22 cellular contexts compared by ENCODE assay signal in genomic region chr11:7687386-7687785, GRCh38. TPM values are rescaled to one million over a fixed set of nuclear protein-coding genes. Genes with fewer than 3 reads are reported as not detected.
DNase-seq lines count a peak whose midpoint lies in the region; ATAC-seq and TF ChIP-seq lines count a peak whose summit lies in the region.
"Had no signal": no experiment of that assay in that cellular context is flagged by ENCODE, and none has a peak within 500 bp of the region (broad histone marks: within the 10 kb centered on the region; RNA-seq: fewer than 3 reads in every experiment).

No MANE protein-coding gene starts in this region.

- H3K36me3 ChIP-seq in GM23338 (ENCODE audit: insufficient read depth) (no peaks in the 10 kb centered on the region), RWPE2 (ENCODE audit: low read depth) (no peaks in the 10 kb centered on the region), mesendoderm (ENCODE audit: control insufficient read depth, insufficient read depth, low read length) (no peaks in the 10 kb centered on the region), neural progenitor cell (no peaks in the 10 kb centered on the region)
- H3K36me3 ChIP-seq: BE2C; BLaER1 treated with 17β-estradiol and CSF1 and Interleukin-3, amounts not matched to agents 10 nM and 100 nM had no signal

- TF ChIP-seq CTCF in GM23338 (conservative IDR thresholded peaks at IDR 0.05; ENCODE audit: low read depth in 2 of 2) = no peak
- TF ChIP-seq CTCF in RWPE2 (IDR thresholded peaks at IDR 0.05; ENCODE audit: poor library complexity, severe bottlenecking) = no peak
- no peak for TF ChIP-seq CTCF in neural progenitor cell (IDR thresholded peaks at IDR 0.05)

- H3K27me3 ChIP-seq in GM23338 (ENCODE audit: insufficient read depth) = no peaks in the 10 kb centered on the region
- no peaks in the 10 kb centered on the region for H3K27me3 ChIP-seq in RWPE2 (ENCODE audit: insufficient read depth, poor library complexity, severe bottlenecking)
- no peaks in the 10 kb centered on the region for H3K27me3 ChIP-seq in mesendoderm (ENCODE audit: insufficient read depth, low read length, poor library complexity)
- no peaks in the 10 kb centered on the region for H3K27me3 ChIP-seq in neural progenitor cell
- H3K27me3 ChIP-seq: BE2C; BLaER1 treated with 17β-estradiol and CSF1 and Interleukin-3, amounts not matched to agents 10 nM and 100 nM had no signal

- H3K9ac ChIP-seq in mesendoderm (ENCODE audit: low read length) (no peak overlapping the region), neural progenitor cell (no peak overlapping the region)
- H3K9ac ChIP-seq: BLaER1 treated with 17β-estradiol and CSF1 and Interleukin-3, amounts not matched to agents 10 nM and 100 nM had no signal

- H3K27ac Mint-ChIP-seq in GM23338 (no peak overlapping the region), neural progenitor cell (no peak overlapping the region)
- H3K27ac Mint-ChIP-seq: CD14-positive monocyte; CD4-positive, alpha-beta T cell; CD8-positive, alpha-beta memory T cell had no signal

- H3K18ac ChIP-seq in mesendoderm (ENCODE audit: low read length) = no peak overlapping the region

- H4K8ac ChIP-seq in mesendoderm (ENCODE audit: low read depth, low read length) = no peak overlapping the region

- H2AK5ac ChIP-seq in mesendoderm (ENCODE audit: low read length) = no peak overlapping the region

- H3K79me2 ChIP-seq in GM23338 (replicated peaks; ENCODE audit: insufficient read depth) (no peaks in the 10 kb centered on the region), mesendoderm (ENCODE audit: control insufficient read depth, insufficient read depth, low read length) (no peaks in the 10 kb centered on the region), neural progenitor cell (ENCODE audit: low read depth) (no peaks in the 10 kb centered on the region)

- H2BK120ac ChIP-seq in mesendoderm (ENCODE audit: low read depth, low read length) = no peak overlapping the region

- peaks cover 9% of the 10 kb centered on the region for H3K27me3 Mint-ChIP-seq in GM23338 (ENCODE audit: insufficient read depth, low read depth, poor library complexity)
- H3K27me3 Mint-ChIP-seq in neural progenitor cell (ENCODE audit: insufficient read depth, low read depth) = peaks cover 4% of the 10 kb centered on the region

- H3F3A ChIP-seq in GM23338 (replicated peaks; ENCODE audit: low read depth) (no peaks in the 10 kb centered on the region), neural progenitor cell (ENCODE audit: low read depth) (peaks cover 4% of the 10 kb centered on the region)

- ATAC-seq in GM23338 = no peak
- ATAC-seq in RWPE2 (ENCODE audit: low read depth) = 0 out of 3 replicates have a peak, but pooled peaks have one; percentile 40
- no peak for ATAC-seq in left ventricle myocardium superior

- no peak overlapping the region for H3K56ac ChIP-seq in mesendoderm (ENCODE audit: low read length)

- peaks cover 7% of the 10 kb centered on the region; the same call in 1 of the 2 replicates for H3K4me1 ChIP-seq in GM23338 (ENCODE audit: insufficient read depth)
- no peaks in the 10 kb centered on the region for H3K4me1 ChIP-seq in RWPE2 (ENCODE audit: insufficient read depth, poor library complexity, severe bottlenecking)
- peaks cover 8% of the 10 kb centered on the region for H3K4me1 ChIP-seq in mesendoderm (ENCODE audit: control insufficient read depth, low read depth, low read length)
- H3K4me1 ChIP-seq in neural progenitor cell = peaks cover 7% of the 10 kb centered on the region
- H3K4me1 ChIP-seq: A549, BE2C had no signal

- no peak overlapping the region for H2BK5ac ChIP-seq in mesendoderm (ENCODE audit: low read length)

- H3K23ac ChIP-seq in mesendoderm (ENCODE audit: low read length) = no peak overlapping the region

- H3K4me2 ChIP-seq in GM23338 (no peak overlapping the region), mesendoderm (ENCODE audit: low read length) (no peak overlapping the region), neural progenitor cell (no peak overlapping the region)
- H3K4me2 ChIP-seq: A549 had no signal

- intact Hi-C loops in left ventricle myocardium superior (cut with micrococcal nuclease) = loop anchor here (5.0 kb wide), 1 partner anchor 590 kb away; no protein-coding TSS in a partner anchor

- H3K36me3 Mint-ChIP-seq in GM23338 (ENCODE audit: low read depth) (no peaks in the 10 kb centered on the region), neural progenitor cell (no peaks in the 10 kb centered on the region)
- H3K36me3 Mint-ChIP-seq: CD14-positive monocyte; CD8-positive, alpha-beta memory T cell had no signal

- H3K4me3 Mint-ChIP-seq in GM23338 (no peak overlapping the region), neural progenitor cell (no peak overlapping the region)
- H3K4me3 Mint-ChIP-seq: CD14-positive monocyte; CD4-positive, alpha-beta T cell; CD8-positive, alpha-beta memory T cell had no signal

- no peaks in the 10 kb centered on the region for H3K9me3 ChIP-seq in RWPE2 (ENCODE audit: severe bottlenecking)
- H3K9me3 ChIP-seq in neural progenitor cell (ENCODE audit: low read depth) = no peaks in the 10 kb centered on the region
- H3K9me3 ChIP-seq: A549; BE2C; BLaER1 treated with 17β-estradiol and CSF1 and Interleukin-3, amounts not matched to agents 10 nM and 100 nM had no signal

- no peak overlapping the region for H3K4me3 ChIP-seq in GM23338
- H3K4me3 ChIP-seq in RWPE2 (ENCODE audit: severe bottlenecking) = no peak overlapping the region
- no peak overlapping the region for H3K4me3 ChIP-seq in mesendoderm (ENCODE audit: low read length)
- no peak overlapping the region for H3K4me3 ChIP-seq in neural progenitor cell
- H3K4me3 ChIP-seq: A549; BLaER1 treated with 17β-estradiol and CSF1 and Interleukin-3, amounts not matched to agents 10 nM and 100 nM had no signal

- 0 out of 3 replicates have a peak, but pooled peaks cover 3% of the 10 kb centered on the region for H3K9me3 Mint-ChIP-seq in GM23338
- no peaks in the 10 kb centered on the region for H3K9me3 Mint-ChIP-seq in neural progenitor cell
- H3K9me3 Mint-ChIP-seq: CD14-positive monocyte; CD4-positive, alpha-beta T cell; CD8-positive, alpha-beta memory T cell had no signal

- no peak overlapping the region for H3K4ac ChIP-seq in mesendoderm (ENCODE audit: low read depth, low read length)

- H2AFZ ChIP-seq in GM23338 (peak overlapping the region; percentile 20; the same call in 1 of the 2 replicates), neural progenitor cell (replicated peaks) (no peak overlapping the region)

- DNase-seq in GM23338 (ENCODE audit: low spot score) (no peak), RWPE2 (ENCODE audit: low spot score) (no peak), mesendoderm (peak; percentile 45), neural progenitor cell (ENCODE audit: low spot score) (no peak), left ventricle myocardium superior (no peak), DMS153 treated with DMSO at 0.1 percent for 48 hours (lab: John Stamatoyannopoulos, UW; ENCODE audit: unreplicated experiment) (no peak)
- DNase-seq: 8988T; ACHN; AML-193; BE2C; CD4-positive, alpha-beta T cell; CD8-positive, alpha-beta memory T cell; DMS 273 treated with DMSO at 0.1 percent for 48 hours; DMS53; DMS79 treated with DMSO at 0.1 percent for 48 hours; GF-D8; H7; HCEC 1CT had no signal

- no peaks in the 10 kb centered on the region for H3K9me2 ChIP-seq in GM23338 (ENCODE audit: insufficient read depth)

- H3K4me1 Mint-ChIP-seq in GM23338 = peaks cover 20% of the 10 kb centered on the region
- H3K4me1 Mint-ChIP-seq in neural progenitor cell = no peaks in the 10 kb centered on the region
- H3K4me1 Mint-ChIP-seq: CD14-positive monocyte; CD8-positive, alpha-beta memory T cell had no signal

- H4K20me1 ChIP-seq in GM23338 (replicated peaks; ENCODE audit: insufficient read depth) (no peaks in the 10 kb centered on the region), neural progenitor cell (ENCODE audit: low read depth) (no peaks in the 10 kb centered on the region)
- H4K20me1 ChIP-seq: BLaER1 treated with 17β-estradiol and CSF1 and Interleukin-3, amounts not matched to agents 10 nM and 100 nM had no signal

- no peaks in the 10 kb centered on the region for H3K79me1 ChIP-seq in mesendoderm (ENCODE audit: low read length)

- WGBS in mesendoderm (ENCODE audit: extremely low coverage, insufficient coverage, low lambda C conversion rate) = no CpG with 5 or more reads among the region's 1 CpG

- no peak overlapping the region for H2BK15ac ChIP-seq in mesendoderm (replicated peaks; ENCODE audit: low read depth)

- H4K5ac ChIP-seq in mesendoderm (ENCODE audit: low read length) = no peak overlapping the region

- H3K27ac ChIP-seq in GM23338 (ENCODE audit: low read depth) = no peak overlapping the region
- no peak overlapping the region for H3K27ac ChIP-seq in RWPE2 (ENCODE audit: poor library complexity, severe bottlenecking)
- H3K27ac ChIP-seq in mesendoderm (ENCODE audit: low read depth, low read length) = no peak overlapping the region
- no peak overlapping the region for H3K27ac ChIP-seq in neural progenitor cell
- H3K27ac ChIP-seq: A549; BLaER1 treated with 17β-estradiol and CSF1 and Interleukin-3, amounts not matched to agents 10 nM and 100 nM had no signal

TF ChIP-seq in GM23338, 12 proteins besides CTCF, POLR2A, EP300 and RAD21 (continues in another document):
- no peak for TF ChIP-seq EZH2phosphoT487 (IDR thresholded peaks at IDR 0.05; ENCODE audit: unreplicated experiment)
- no peak for TF ChIP-seq JUNB (IDR thresholded peaks at IDR 0.05; ENCODE audit: unreplicated experiment)
- no peak for TF ChIP-seq STAT1 (IDR thresholded peaks at IDR 0.05; ENCODE audit: unreplicated experiment)
- no peak for TF ChIP-seq ZNF331 (CRISPR knock-in tag; IDR thresholded peaks at IDR 0.05; ENCODE audit: low read depth)
- TF ChIP-seq POLR2AphosphoS5 (IDR thresholded peaks at IDR 0.05; ENCODE audit: low read depth) = no peak

RNA-seq across cellular contexts. Expression of gene CYB5R2, which starts 14.1 kb away (rescaled TPM):
- 30.3 and 40.9 TPM in 2 replicates for total RNA-seq in GM23338 (2014; rRNA removed; shearing (Covaris generic))
- 48.9 and 56.2 TPM in 2 replicates for polyA plus RNA-seq in GM23338 (2016; fragmentation: Nextera tagmentation; extraction: Ambion mirVana)
- 43.8 TPM for polyA plus RNA-seq in mesendoderm (2013, experiment 1 of 2)
- 44.0 TPM for polyA plus RNA-seq in mesendoderm (2013, experiment 2 of 2)
- total RNA-seq in neural progenitor cell (ENCODE audit: low replicate concordance) = 24.6 and 37.1 TPM in 2 replicates
- total RNA-seq in left ventricle myocardium superior = 1.2 TPM
- total RNA-seq: CD4-positive, alpha-beta T cell had no signal

RNA-seq across cellular contexts. Expression of gene OVCH2, which starts 18.9 kb away (rescaled TPM):
- 0.31 and 0.42 TPM in 2 replicates for total RNA-seq in GM23338 (2014; rRNA removed; shearing (Covaris generic))
- polyA plus RNA-seq in GM23338 (2016; fragmentation: Nextera tagmentation; extraction: Ambion mirVana) = 0.33 and 1.3 TPM in 2 replicates
- polyA plus RNA-seq in mesendoderm (2013, experiment 1 of 2) = 0.83 TPM
- 0.73 TPM for polyA plus RNA-seq in mesendoderm (2013, experiment 2 of 2)
- total RNA-seq in neural progenitor cell (ENCODE audit: low replicate concordance) (not detected in 2 replicates), left ventricle myocardium superior (not detected)
- total RNA-seq: CD4-positive, alpha-beta T cell; CD8-positive, alpha-beta memory T cell; Daoy had no signal
- polyA plus RNA-seq: A549; CD14-positive monocyte; CD8-positive, alpha-beta memory T cell had no signal

Comparison
In these comparisons a context has a peak if more than half of its experiments do, and no peak if none do; other contexts are left out.
1. RNA of gene CYB5R2, which starts 14.1 kb away (total RNA-seq): 30.3 to 40.9 TPM in GM23338 and 24.6 to 37.1 TPM in neural progenitor cell; 1.2 TPM in left ventricle myocardium superior (single experiment); every median in the first group is over 10 times any median in the second.